ENCODE assay signal across 1 cellular context in genomic region chr14:48125654-48126053, GRCh38.
TF ChIP-seq lines count a peak whose summit lies in the region.

No MANE protein-coding gene starts in this region.

TF ChIP-seq in HepG2, 621 proteins besides CTCF, POLR2A, EP300 and RAD21 (continued from another document):
- TF ChIP-seq, protein P1, sequence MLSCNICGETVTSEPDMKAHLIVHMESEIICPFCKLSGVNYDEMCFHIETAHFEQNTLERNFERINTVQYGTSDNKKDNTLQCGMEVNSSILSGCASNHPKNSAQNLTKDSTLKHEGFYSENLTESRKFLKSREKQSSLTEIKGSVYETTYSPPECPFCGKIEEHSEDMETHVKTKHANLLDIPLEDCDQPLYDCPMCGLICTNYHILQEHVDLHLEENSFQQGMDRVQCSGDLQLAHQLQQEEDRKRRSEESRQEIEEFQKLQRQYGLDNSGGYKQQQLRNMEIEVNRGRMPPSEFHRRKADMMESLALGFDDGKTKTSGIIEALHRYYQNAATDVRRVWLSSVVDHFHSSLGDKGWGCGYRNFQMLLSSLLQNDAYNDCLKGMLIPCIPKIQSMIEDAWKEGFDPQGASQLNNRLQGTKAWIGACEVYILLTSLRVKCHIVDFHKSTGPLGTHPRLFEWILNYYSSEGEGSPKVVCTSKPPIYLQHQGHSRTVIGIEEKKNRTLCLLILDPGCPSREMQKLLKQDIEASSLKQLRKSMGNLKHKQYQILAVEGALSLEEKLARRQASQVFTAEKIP (CRISPR knock-in tag; IDR thresholded peaks at IDR 0.05; ENCODE audit: borderline replicate concordance): no peak
- no peak for TF ChIP-seq FIP1L1 (IDR thresholded peaks at IDR 0.05; ENCODE audit: borderline replicate concordance, insufficient read depth, low read depth, low read length)
- no peak for TF ChIP-seq ZHX2 (IDR thresholded peaks at IDR 0.05; ENCODE audit: low read depth)
- no peak for TF ChIP-seq ZHX2 (CRISPR knock-in tag; IDR thresholded peaks at IDR 0.05; ENCODE audit: borderline replicate concordance)
- TF ChIP-seq BRCA1 (CRISPR knock-in tag; IDR thresholded peaks at IDR 0.05): no peak
